In the genomic region with DNA sequence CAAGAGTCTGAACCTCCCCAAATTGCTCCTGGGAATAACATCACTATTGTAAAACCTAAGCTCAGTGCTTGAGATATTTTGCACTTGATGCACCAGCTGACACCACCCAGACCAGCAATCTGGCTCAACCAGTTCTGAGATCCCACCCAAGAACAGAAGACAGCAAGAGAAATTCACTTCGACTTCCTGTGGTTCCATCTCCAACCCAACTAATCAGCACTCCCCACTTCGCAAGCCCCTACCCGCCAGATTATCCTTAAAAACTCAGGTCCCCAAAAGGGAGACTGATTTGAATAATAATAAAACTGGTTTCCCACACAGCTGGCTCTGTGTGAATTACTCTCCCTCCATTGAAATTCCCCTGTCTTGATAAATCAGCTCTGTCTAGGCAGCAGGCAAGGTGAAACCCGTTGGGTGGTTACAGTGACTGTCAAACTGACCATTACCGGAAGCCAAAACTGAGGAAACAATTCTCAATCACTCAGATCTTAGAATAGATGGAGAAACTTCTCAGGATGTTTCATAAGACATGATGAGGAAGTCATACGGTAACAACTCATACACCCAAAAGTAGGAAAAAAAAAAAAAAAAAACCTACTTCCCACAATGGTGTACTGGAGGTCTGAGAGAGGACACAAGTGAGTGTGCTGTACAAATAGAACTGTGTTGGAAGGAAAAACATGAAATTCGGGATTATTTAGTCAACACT, we compare ENCODE assay signal across 20 cellular contexts.
DNase-seq lines count a peak whose midpoint lies in the region; ATAC-seq and TF ChIP-seq lines count a peak whose summit lies in the region.
"Had no signal": no experiment of that assay in that cellular context is flagged by ENCODE, and none has a peak within 500 bp of the region (broad histone marks: within the 10 kb centered on the region; RNA-seq: fewer than 3 reads in every experiment).

No MANE protein-coding gene starts in this region.

- H3K4me3 Mint-ChIP-seq in natural killer cell treated with Interleukin-12 subunit alpha and Interleukin-12 subunit beta and Interleukin-15 and Interleukin-18, amount 100 ng/mL, for 72 hours, result no peak overlapping the region
- H3K4me3 Mint-ChIP-seq in activated CD4-positive, alpha-beta T cell treated with anti-CD3 and anti-CD28 coated beads, Interleukin-2, amount 10 ng/mL, durations not matched to agents 7 days and 5 days, result no peak overlapping the region
- H3K4me3 Mint-ChIP-seq: activated CD8-positive, alpha-beta T cell treated with anti-CD3 and anti-CD28 coated beads, Interleukin-2, amount 10 ng/mL, durations not matched to agents 7 days and 5 days; activated T-helper 17 cell treated with anti-CD3 and anti-CD28 coated beads, Interleukin-2, amount 50 U/mL, for 72 hours had no signal

- peak; percentile 76 for DNase-seq in HT-29 (ENCODE audit: low spot score)
- peak; percentile 95 for DNase-seq in SIG-M5 treated with dmso at 0.1 percent for 504 hours (lab: John Stamatoyannopoulos, UW; ENCODE audit: unreplicated experiment)
- peak; percentile 70 for DNase-seq in mesendoderm
- no peak for DNase-seq in natural killer cell treated with Interleukin-12 subunit alpha and Interleukin-12 subunit beta and Interleukin-15 and Interleukin-18, amount 100 ng/mL, for 72 hours (ENCODE audit: low spot score)
- no peak for DNase-seq in NCI-H2196 treated with DMSO at 0.1 percent for 48 hours (lab: John Stamatoyannopoulos, UW; ENCODE audit: unreplicated experiment)
- DNase-seq in activated CD4-positive, alpha-beta T cell treated with anti-CD3 and anti-CD28 coated beads, Interleukin-2, amount 10 ng/mL, durations not matched to agents 7 days and 5 days, result no peak
- no peak for DNase-seq in lower leg skin (ENCODE audit: low spot score in 2 of 2)
- DNase-seq: activated CD8-positive, alpha-beta T cell treated with anti-CD3 and anti-CD28 coated beads, Interleukin-2, amount 10 ng/mL, durations not matched to agents 7 days and 5 days; effector CD8-positive, alpha-beta T cell; Karpas-422; left colon; NCI-H2029; NCI-H524; Peyer's patch; right cardiac atrium; substantia nigra had no signal

- H3K4me3 ChIP-seq in mesendoderm (ENCODE audit: low read length) (no peak overlapping the region), lower leg skin (ENCODE audit: low read depth, poor library complexity, severe bottlenecking) (no peak overlapping the region)
- H3K4me3 ChIP-seq: cardiac muscle cell, hepatocyte, Peyer's patch had no signal

- no peaks in the 10 kb centered on the region for H3K79me1 ChIP-seq in mesendoderm (ENCODE audit: low read length)

- H2BK120ac ChIP-seq in mesendoderm (ENCODE audit: low read depth, low read length), result no peak overlapping the region

- no peaks in the 10 kb centered on the region for H3K4me1 ChIP-seq in mesendoderm (ENCODE audit: control insufficient read depth, low read depth, low read length)
- H3K4me1 ChIP-seq: Peyer's patch had no signal

- no peak overlapping the region for H3K27ac ChIP-seq in mesendoderm (ENCODE audit: low read depth, low read length)
- H3K27ac ChIP-seq: cardiac muscle cell, hepatocyte, Peyer's patch had no signal

- WGBS in mesendoderm (ENCODE audit: extremely low coverage, insufficient coverage, low lambda C conversion rate), result no CpG with 5 or more reads among the region's 7 CpGs
- 65 to 81% methylated on average over 3 to 7 of the region's 7 CpGs for WGBS in lower leg skin, 2 donors

- H3K4me1 Mint-ChIP-seq in natural killer cell treated with Interleukin-12 subunit alpha and Interleukin-12 subunit beta and Interleukin-15 and Interleukin-18, amount 100 ng/mL, for 72 hours (ENCODE audit: low read depth in 2 of 2), result no peaks in the 10 kb centered on the region
- no peaks in the 10 kb centered on the region for H3K4me1 Mint-ChIP-seq in activated CD4-positive, alpha-beta T cell treated with anti-CD3 and anti-CD28 coated beads, Interleukin-2, amount 10 ng/mL, durations not matched to agents 7 days and 5 days
- H3K4me1 Mint-ChIP-seq: activated T-helper 17 cell treated with anti-CD3 and anti-CD28 coated beads, Interleukin-2, amount 50 U/mL, for 72 hours had no signal

- intact Hi-C loops in lower leg skin (cut with DNase I; ENCODE audit: low total_unique reads), result no loop called here

- H3K4me2 ChIP-seq in mesendoderm (ENCODE audit: low read length), result no peak overlapping the region
- H3K4me2 ChIP-seq: hepatocyte had no signal

- no peaks in the 10 kb centered on the region for H3K27me3 ChIP-seq in mesendoderm (ENCODE audit: insufficient read depth, low read length, poor library complexity)
- H3K27me3 ChIP-seq: cardiac muscle cell, hepatocyte, Peyer's patch had no signal

- H3K4ac ChIP-seq in mesendoderm (ENCODE audit: low read depth, low read length), result no peak overlapping the region

- H3K56ac ChIP-seq in mesendoderm (ENCODE audit: low read length), result no peak overlapping the region

- H4K8ac ChIP-seq in mesendoderm (ENCODE audit: low read depth, low read length), result no peak overlapping the region

- no peaks in the 10 kb centered on the region for H3K79me2 ChIP-seq in mesendoderm (ENCODE audit: control insufficient read depth, insufficient read depth, low read length)
- H3K79me2 ChIP-seq: hepatocyte had no signal

- H3K27ac Mint-ChIP-seq in natural killer cell treated with Interleukin-12 subunit alpha and Interleukin-12 subunit beta and Interleukin-15 and Interleukin-18, amount 100 ng/mL, for 72 hours, result no peak overlapping the region
- no peak overlapping the region for H3K27ac Mint-ChIP-seq in activated CD4-positive, alpha-beta T cell treated with anti-CD3 and anti-CD28 coated beads, Interleukin-2, amount 10 ng/mL, durations not matched to agents 7 days and 5 days
- H3K27ac Mint-ChIP-seq: activated CD8-positive, alpha-beta T cell treated with anti-CD3 and anti-CD28 coated beads, Interleukin-2, amount 10 ng/mL, durations not matched to agents 7 days and 5 days; activated T-helper 17 cell treated with anti-CD3 and anti-CD28 coated beads, Interleukin-2, amount 50 U/mL, for 72 hours had no signal

- TF ChIP-seq POLR2A in lower leg skin (IDR thresholded peaks at IDR 0.05), result no peak

- H2AK5ac ChIP-seq in mesendoderm (ENCODE audit: low read length), result no peak overlapping the region

- CTCF ChIA-PET in activated CD4-positive, alpha-beta T cell treated with anti-CD3 and anti-CD28 coated beads, Interleukin-2, amount 10 ng/mL, durations not matched to agents 7 days and 5 days (lab: Charles Lee), result no interaction called here

- peak; percentile 65 for ATAC-seq in GM18498 (IDR thresholded peaks at IDR 0.05; ENCODE audit: unreplicated experiment)
- no peak for ATAC-seq in natural killer cell treated with Interleukin-12 subunit alpha and Interleukin-12 subunit beta and Interleukin-15 and Interleukin-18, amount 100 ng/mL, for 72 hours
- ATAC-seq: activated CD8-positive, alpha-beta T cell treated with anti-CD3 and anti-CD28 coated beads, Interleukin-2, amount 10 ng/mL, durations not matched to agents 7 days and 5 days; activated T-helper 17 cell treated with anti-CD3 and anti-CD28 coated beads, Interleukin-2, amount 50 U/mL, for 72 hours; left colon had no signal

- no peaks in the 10 kb centered on the region for H3K36me3 ChIP-seq in mesendoderm (ENCODE audit: control insufficient read depth, insufficient read depth, low read length)
- H3K36me3 ChIP-seq: cardiac muscle cell, Peyer's patch had no signal

- H4K5ac ChIP-seq in mesendoderm (ENCODE audit: low read length), result no peak overlapping the region

- H3K23ac ChIP-seq in mesendoderm (ENCODE audit: low read length), result no peak overlapping the region

- no peak overlapping the region for H3K9ac ChIP-seq in mesendoderm (ENCODE audit: low read length)

- H3K27me3 Mint-ChIP-seq in natural killer cell treated with Interleukin-12 subunit alpha and Interleukin-12 subunit beta and Interleukin-15 and Interleukin-18, amount 100 ng/mL, for 72 hours, result peaks cover 2 to 7% of the 10 kb centered on the region in 2 donors
- H3K27me3 Mint-ChIP-seq in activated CD4-positive, alpha-beta T cell treated with anti-CD3 and anti-CD28 coated beads, Interleukin-2, amount 10 ng/mL, durations not matched to agents 7 days and 5 days, result peaks cover 5% of the 10 kb centered on the region

- POLR2A ChIA-PET in activated CD4-positive, alpha-beta T cell treated with anti-CD3 and anti-CD28 coated beads, Interleukin-2, amount 10 ng/mL, durations not matched to agents 7 days and 5 days (lab: Charles Lee), result no interaction called here

- TF ChIP-seq CTCF in lower leg skin (IDR thresholded peaks at IDR 0.05), result no peak

- no peak overlapping the region for H3K18ac ChIP-seq in mesendoderm (ENCODE audit: low read length)

- peaks cover 6% of the 10 kb centered on the region for H3K9me3 Mint-ChIP-seq in natural killer cell treated with Interleukin-12 subunit alpha and Interleukin-12 subunit beta and Interleukin-15 and Interleukin-18, amount 100 ng/mL, for 72 hours
- no peaks in the 10 kb centered on the region for H3K9me3 Mint-ChIP-seq in activated CD4-positive, alpha-beta T cell treated with anti-CD3 and anti-CD28 coated beads, Interleukin-2, amount 10 ng/mL, durations not matched to agents 7 days and 5 days

- no peak overlapping the region for H2BK15ac ChIP-seq in mesendoderm (replicated peaks; ENCODE audit: low read depth)

- H3K36me3 Mint-ChIP-seq in natural killer cell treated with Interleukin-12 subunit alpha and Interleukin-12 subunit beta and Interleukin-15 and Interleukin-18, amount 100 ng/mL, for 72 hours, result no peaks in the 10 kb centered on the region
- H3K36me3 Mint-ChIP-seq in activated CD4-positive, alpha-beta T cell treated with anti-CD3 and anti-CD28 coated beads, Interleukin-2, amount 10 ng/mL, durations not matched to agents 7 days and 5 days (ENCODE audit: low read depth), result no peaks in the 10 kb centered on the region

- H2BK5ac ChIP-seq in mesendoderm (ENCODE audit: low read length), result no peak overlapping the region

Comparison
In these comparisons a context has a peak if more than half of its experiments do, and no peak if none do; other contexts are left out.
1. DNase-seq: peak in HT-29 (single experiment), SIG-M5 treated with dmso at 0.1 percent for 504 hours (single experiment) and mesendoderm (single experiment); none in natural killer cell treated with Interleukin-12 subunit alpha and Interleukin-12 subunit beta and Interleukin-15 and Interleukin-18, amount 100 ng/mL, for 72 hours (single experiment), NCI-H2196 treated with DMSO at 0.1 percent for 48 hours (single experiment), activated CD4-positive, alpha-beta T cell treated with anti-CD3 and anti-CD28 coated beads, Interleukin-2, amount 10 ng/mL, durations not matched to agents 7 days and 5 days (single experiment) and lower leg skin (0 of 2).